In the genomic region with DNA sequence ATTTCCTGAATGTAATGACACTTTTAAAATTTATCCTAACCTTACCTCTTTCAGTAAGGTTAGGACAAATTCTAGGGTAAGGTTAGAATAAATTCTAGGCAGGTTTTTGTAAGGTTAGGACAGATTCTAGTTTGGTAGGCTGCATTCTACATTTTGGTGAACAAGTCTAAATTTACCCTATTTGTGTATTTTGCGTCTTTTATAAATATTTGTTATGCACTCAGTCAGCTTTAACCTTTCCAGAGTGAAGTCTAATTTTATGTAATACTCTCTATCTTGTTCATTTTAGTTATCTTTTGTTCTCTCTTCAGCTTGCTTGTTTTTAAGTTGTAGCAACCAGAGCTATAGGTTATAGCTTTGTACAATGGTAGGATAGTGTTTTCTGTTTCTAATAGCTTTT, we compare ENCODE assay signal across 6 cellular contexts.
"Had no signal": no experiment of that assay in that cellular context is flagged by ENCODE, and none has a peak within 500 bp of the region (broad histone marks: within the 10 kb centered on the region; RNA-seq: fewer than 3 reads in every experiment).

No MANE protein-coding gene starts in this region.

- H3K27ac ChIP-seq: GM23248 had no signal

- DNase-seq: GM23248, GOT3, H9, HCEC 1CT, KBM-7 had no signal

- H3K9ac ChIP-seq: GM23248 had no signal

- H2AFZ ChIP-seq: GM23248 had no signal

- FAIRE-seq: HTR-8/SVneo had no signal

- H3K4me3 ChIP-seq: GM23248 had no signal
